In genomic region chr1:4062992-4063391, GRCh38 we compare ENCODE assay signal across 14 cellular contexts.
DNase-seq lines count a peak whose midpoint lies in the region; ATAC-seq and TF ChIP-seq lines count a peak whose summit lies in the region.
"Had no signal": no experiment of that assay in that cellular context is flagged by ENCODE, and none has a peak within 500 bp of the region (broad histone marks: within the 10 kb centered on the region; RNA-seq: fewer than 3 reads in every experiment).

No MANE protein-coding gene starts in this region.

- peak overlapping the region in 9 of 11 experiments; percentile 44 to 86 (median 72); a peak in 18 of 22 replicates for H3K4me2 ChIP-seq in BLaER1 treated with 17β-estradiol and CSF1 and Interleukin-3, amounts not matched to agents 10 nM and 100 nM

- TF ChIP-seq CTCF in coronary artery (IDR thresholded peaks at IDR 0.05): no peak

- no peak overlapping the region for H3K4me3 ChIP-seq in BLaER1 treated with 17β-estradiol and CSF1 and Interleukin-3, amounts not matched to agents 10 nM and 100 nM
- H3K4me3 ChIP-seq in coronary artery: no peak overlapping the region

- H3K4me1 ChIP-seq in BLaER1 treated with 17β-estradiol and CSF1 and Interleukin-3, amounts not matched to agents 10 nM and 100 nM: peaks cover 0 to 33% (median 26%) of the 10 kb centered on the region in 10 experiments; a peak in 15 of 20 replicates
- H3K4me1 ChIP-seq: BE2C had no signal

- no peaks in the 10 kb centered on the region; a peak in 4 of 22 replicates for H4K20me1 ChIP-seq in BLaER1 treated with 17β-estradiol and CSF1 and Interleukin-3, amounts not matched to agents 10 nM and 100 nM

- H3K9ac ChIP-seq in BLaER1 treated with 17β-estradiol and CSF1 and Interleukin-3, amounts not matched to agents 10 nM and 100 nM: peak overlapping the region in 4 of 11 experiments; percentile 12 to 35 (median 20); a peak in 3 of 22 replicates

- ATAC-seq in GM18498 (IDR thresholded peaks at IDR 0.05; ENCODE audit: unreplicated experiment): no peak

- peak; percentile 55 for DNase-seq in coronary artery (ENCODE audit: low spot score)
- peak; percentile 89 for DNase-seq in mesenteric fat pad (ENCODE audit: low spot score)
- DNase-seq in foreskin melanocyte: no peak
- no peak for DNase-seq in NCI-H2227 treated with DMSO at 0.1 percent for 48 hours (lab: John Stamatoyannopoulos, UW)
- DNase-seq: ACHN; BE2C; CD4-positive, alpha-beta memory T cell; DMS153; DMS79; GDM1; GOT3; H9 had no signal

- H3K27ac ChIP-seq in BLaER1 treated with 17β-estradiol and CSF1 and Interleukin-3, amounts not matched to agents 10 nM and 100 nM: no peak overlapping the region
- H3K27ac ChIP-seq in coronary artery: no peak overlapping the region

- H3K36me3 ChIP-seq in BLaER1 treated with 17β-estradiol and CSF1 and Interleukin-3, amounts not matched to agents 10 nM and 100 nM: no peaks in the 10 kb centered on the region
- H3K36me3 ChIP-seq: BE2C had no signal

- no peaks in the 10 kb centered on the region for H3K9me3 ChIP-seq in BLaER1 treated with 17β-estradiol and CSF1 and Interleukin-3, amounts not matched to agents 10 nM and 100 nM (replicated peaks in 1 of 11)
- H3K9me3 ChIP-seq: BE2C had no signal

- H3K27me3 ChIP-seq in BLaER1 treated with 17β-estradiol and CSF1 and Interleukin-3, amounts not matched to agents 10 nM and 100 nM: no peaks in the 10 kb centered on the region
- H3K27me3 ChIP-seq: BE2C had no signal

Comparison
In these comparisons a context has a peak if more than half of its experiments do, and no peak if none do; other contexts are left out.
1. DNase-seq: peak in coronary artery (single experiment) and mesenteric fat pad (single experiment); none in foreskin melanocyte (single experiment) and NCI-H2227 treated with DMSO at 0.1 percent for 48 hours (single experiment).